ENCODE assay signal across 1 cellular context in the genomic region with DNA sequence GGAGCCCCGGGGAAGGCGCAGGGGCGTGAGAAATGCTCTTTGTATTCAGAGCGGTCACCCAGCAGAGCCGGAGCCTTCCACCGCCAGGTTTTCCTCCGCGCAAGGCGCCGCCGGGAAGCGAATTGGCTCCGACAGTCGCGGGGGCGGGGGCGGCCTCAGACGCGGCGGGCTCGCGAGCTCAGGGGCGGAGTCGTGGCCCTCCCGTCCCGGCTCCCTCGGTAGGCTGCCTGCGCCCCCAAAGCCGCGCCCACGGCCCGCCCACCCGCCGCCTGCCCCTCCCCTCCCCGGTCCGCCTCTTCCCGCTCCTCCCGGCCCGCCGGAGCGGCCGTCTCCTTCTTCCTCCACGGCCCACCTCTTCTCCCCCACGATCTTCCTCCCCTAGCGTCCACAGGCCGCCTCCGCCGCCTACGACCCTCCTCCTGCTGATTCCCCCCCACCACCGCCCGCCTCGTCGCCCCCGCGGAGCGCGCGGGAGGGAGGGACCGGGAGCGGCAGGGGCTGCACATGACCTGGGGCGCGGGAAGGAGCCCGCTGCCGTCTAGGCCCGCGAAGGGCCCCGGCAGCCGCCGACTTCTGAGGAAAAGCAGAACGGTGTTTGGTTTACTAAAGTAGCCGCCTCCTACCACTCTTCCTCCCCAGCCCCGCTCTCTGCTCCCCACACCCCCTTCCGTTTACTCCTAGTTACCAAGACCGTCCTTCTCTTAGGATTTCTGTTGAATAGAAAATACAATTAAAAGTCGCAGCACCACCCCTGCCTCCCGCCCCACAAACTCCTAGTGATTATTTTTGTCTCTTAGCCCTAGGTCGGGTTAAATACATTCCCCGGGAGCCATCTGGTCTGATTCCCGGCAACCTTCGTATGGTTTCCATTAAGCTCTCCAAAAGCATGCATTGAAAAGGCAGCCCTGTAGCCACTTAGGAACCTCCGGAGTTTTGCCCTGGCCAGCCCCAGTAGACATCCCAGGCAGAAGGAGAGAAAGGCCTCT.
TF ChIP-seq lines count a peak whose summit lies in the region.

No MANE protein-coding gene starts in this region.

TF ChIP-seq in GM12878, 131 proteins besides CTCF, POLR2A, EP300 and RAD21 (continued from another document and continues in another):
- TF ChIP-seq, protein P1, sequence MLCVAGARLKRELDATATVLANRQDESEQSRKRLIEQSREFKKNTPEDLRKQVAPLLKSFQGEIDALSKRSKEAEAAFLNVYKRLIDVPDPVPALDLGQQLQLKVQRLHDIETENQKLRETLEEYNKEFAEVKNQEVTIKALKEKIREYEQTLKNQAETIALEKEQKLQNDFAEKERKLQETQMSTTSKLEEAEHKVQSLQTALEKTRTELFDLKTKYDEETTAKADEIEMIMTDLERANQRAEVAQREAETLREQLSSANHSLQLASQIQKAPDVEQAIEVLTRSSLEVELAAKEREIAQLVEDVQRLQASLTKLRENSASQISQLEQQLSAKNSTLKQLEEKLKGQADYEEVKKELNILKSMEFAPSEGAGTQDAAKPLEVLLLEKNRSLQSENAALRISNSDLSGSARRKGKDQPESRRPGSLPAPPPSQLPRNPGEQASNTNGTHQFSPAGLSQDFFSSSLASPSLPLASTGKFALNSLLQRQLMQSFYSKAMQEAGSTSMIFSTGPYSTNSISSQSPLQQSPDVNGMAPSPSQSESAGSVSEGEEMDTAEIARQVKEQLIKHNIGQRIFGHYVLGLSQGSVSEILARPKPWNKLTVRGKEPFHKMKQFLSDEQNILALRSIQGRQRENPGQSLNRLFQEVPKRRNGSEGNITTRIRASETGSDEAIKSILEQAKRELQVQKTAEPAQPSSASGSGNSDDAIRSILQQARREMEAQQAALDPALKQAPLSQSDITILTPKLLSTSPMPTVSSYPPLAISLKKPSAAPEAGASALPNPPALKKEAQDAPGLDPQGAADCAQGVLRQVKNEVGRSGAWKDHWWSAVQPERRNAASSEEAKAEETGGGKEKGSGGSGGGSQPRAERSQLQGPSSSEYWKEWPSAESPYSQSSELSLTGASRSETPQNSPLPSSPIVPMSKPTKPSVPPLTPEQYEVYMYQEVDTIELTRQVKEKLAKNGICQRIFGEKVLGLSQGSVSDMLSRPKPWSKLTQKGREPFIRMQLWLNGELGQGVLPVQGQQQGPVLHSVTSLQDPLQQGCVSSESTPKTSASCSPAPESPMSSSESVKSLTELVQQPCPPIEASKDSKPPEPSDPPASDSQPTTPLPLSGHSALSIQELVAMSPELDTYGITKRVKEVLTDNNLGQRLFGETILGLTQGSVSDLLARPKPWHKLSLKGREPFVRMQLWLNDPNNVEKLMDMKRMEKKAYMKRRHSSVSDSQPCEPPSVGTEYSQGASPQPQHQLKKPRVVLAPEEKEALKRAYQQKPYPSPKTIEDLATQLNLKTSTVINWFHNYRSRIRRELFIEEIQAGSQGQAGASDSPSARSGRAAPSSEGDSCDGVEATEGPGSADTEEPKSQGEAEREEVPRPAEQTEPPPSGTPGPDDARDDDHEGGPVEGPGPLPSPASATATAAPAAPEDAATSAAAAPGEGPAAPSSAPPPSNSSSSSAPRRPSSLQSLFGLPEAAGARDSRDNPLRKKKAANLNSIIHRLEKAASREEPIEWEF (IDR thresholded peaks at IDR 0.05; ENCODE audit: insufficient replicate concordance, low read depth, low read length), result no peak
- TF ChIP-seq IRF4 (IDR thresholded peaks at IDR 0.05; ENCODE audit: low read depth, low read length) (no peak), STAT3 (IDR thresholded peaks at IDR 0.05; ENCODE audit: low read depth, low read length) (no peak), TAF1 (IDR thresholded peaks at IDR 0.05; ENCODE audit: borderline replicate concordance, low read depth, low read length) (peak; percentile 41; the same call in 1 of the 2 replicates), NFYA (IDR thresholded peaks at IDR 0.05; ENCODE audit: borderline replicate concordance, low read depth, low read length) (no peak), SMAD1 (IDR thresholded peaks at IDR 0.05; ENCODE audit: low read depth, partially characterized antibody) (no peak), NR2C2 (IDR thresholded peaks at IDR 0.05; ENCODE audit: borderline replicate concordance, control insufficient read depth, insufficient read length, low read depth) (no peak), NFXL1 (IDR thresholded peaks at IDR 0.05; ENCODE audit: borderline replicate concordance) (no peak), IKZF1 (conservative IDR thresholded peaks at IDR 0.05) (peak; percentile 85), YY1 (IDR thresholded peaks at IDR 0.05; ENCODE audit: low read depth, low read length) (0 out of 2 replicates have a peak, but pooled peaks have one; percentile 10), KAT2A (conservative IDR thresholded peaks at IDR 0.05; ENCODE audit: control insufficient read depth, low read depth, low read length) (no peak), EGR1 (IDR thresholded peaks at IDR 0.05; ENCODE audit: borderline replicate concordance in 1 of 2, low read depth in 2 of 2, low read length in 2 of 2) (peak in 1 of 2 experiments; percentile 95; a peak in 2 of 3 replicates), ZNF622 (IDR thresholded peaks at IDR 0.05) (no peak), BACH1 (IDR thresholded peaks at IDR 0.05; ENCODE audit: borderline replicate concordance) (0 out of 2 replicates have a peak, but pooled peaks have one; percentile 21), ZNF207 (IDR thresholded peaks at IDR 0.05; ENCODE audit: borderline replicate concordance) (no peak), RCOR1 (conservative IDR thresholded peaks at IDR 0.05; ENCODE audit: low read depth, low read length) (no peak), EED (IDR thresholded peaks at IDR 0.05; ENCODE audit: low read depth) (no peak), TBL1XR1 (IDR thresholded peaks at IDR 0.05; ENCODE audit: low read depth, low read length) (no peak), BMI1 (IDR thresholded peaks at IDR 0.05; ENCODE audit: borderline replicate concordance) (no peak), RBBP5 (conservative IDR thresholded peaks at IDR 0.05) (no peak), IKZF2 (IDR thresholded peaks at IDR 0.05) (peak; percentile 43 to 52; a peak in 2 of 4 replicates), JUNB (IDR thresholded peaks at IDR 0.05) (no peak)
- TF ChIP-seq, protein P2, sequence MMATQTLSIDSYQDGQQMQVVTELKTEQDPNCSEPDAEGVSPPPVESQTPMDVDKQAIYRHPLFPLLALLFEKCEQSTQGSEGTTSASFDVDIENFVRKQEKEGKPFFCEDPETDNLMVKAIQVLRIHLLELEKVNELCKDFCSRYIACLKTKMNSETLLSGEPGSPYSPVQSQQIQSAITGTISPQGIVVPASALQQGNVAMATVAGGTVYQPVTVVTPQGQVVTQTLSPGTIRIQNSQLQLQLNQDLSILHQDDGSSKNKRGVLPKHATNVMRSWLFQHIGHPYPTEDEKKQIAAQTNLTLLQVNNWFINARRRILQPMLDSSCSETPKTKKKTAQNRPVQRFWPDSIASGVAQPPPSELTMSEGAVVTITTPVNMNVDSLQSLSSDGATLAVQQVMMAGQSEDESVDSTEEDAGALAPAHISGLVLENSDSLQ (IDR thresholded peaks at IDR 0.05), result no peak
- TF ChIP-seq, protein P3, sequence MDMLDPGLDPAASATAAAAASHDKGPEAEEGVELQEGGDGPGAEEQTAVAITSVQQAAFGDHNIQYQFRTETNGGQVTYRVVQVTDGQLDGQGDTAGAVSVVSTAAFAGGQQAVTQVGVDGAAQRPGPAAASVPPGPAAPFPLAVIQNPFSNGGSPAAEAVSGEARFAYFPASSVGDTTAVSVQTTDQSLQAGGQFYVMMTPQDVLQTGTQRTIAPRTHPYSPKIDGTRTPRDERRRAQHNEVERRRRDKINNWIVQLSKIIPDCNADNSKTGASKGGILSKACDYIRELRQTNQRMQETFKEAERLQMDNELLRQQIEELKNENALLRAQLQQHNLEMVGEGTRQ (IDR thresholded peaks at IDR 0.05; ENCODE audit: borderline replicate concordance, low read depth, low read length), result no peak
- TF ChIP-seq, protein P4, sequence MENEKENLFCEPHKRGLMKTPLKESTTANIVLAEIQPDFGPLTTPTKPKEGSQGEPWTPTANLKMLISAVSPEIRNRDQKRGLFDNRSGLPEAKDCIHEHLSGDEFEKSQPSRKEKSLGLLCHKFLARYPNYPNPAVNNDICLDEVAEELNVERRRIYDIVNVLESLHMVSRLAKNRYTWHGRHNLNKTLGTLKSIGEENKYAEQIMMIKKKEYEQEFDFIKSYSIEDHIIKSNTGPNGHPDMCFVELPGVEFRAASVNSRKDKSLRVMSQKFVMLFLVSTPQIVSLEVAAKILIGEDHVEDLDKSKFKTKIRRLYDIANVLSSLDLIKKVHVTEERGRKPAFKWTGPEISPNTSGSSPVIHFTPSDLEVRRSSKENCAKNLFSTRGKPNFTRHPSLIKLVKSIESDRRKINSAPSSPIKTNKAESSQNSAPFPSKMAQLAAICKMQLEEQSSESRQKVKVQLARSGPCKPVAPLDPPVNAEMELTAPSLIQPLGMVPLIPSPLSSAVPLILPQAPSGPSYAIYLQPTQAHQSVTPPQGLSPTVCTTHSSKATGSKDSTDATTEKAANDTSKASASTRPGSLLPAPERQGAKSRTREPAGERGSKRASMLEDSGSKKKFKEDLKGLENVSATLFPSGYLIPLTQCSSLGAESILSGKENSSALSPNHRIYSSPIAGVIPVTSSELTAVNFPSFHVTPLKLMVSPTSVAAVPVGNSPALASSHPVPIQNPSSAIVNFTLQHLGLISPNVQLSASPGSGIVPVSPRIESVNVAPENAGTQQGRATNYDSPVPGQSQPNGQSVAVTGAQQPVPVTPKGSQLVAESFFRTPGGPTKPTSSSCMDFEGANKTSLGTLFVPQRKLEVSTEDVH (IDR thresholded peaks at IDR 0.05; ENCODE audit: low read depth, partially characterized antibody), result no peak
- TF ChIP-seq, protein P5, sequence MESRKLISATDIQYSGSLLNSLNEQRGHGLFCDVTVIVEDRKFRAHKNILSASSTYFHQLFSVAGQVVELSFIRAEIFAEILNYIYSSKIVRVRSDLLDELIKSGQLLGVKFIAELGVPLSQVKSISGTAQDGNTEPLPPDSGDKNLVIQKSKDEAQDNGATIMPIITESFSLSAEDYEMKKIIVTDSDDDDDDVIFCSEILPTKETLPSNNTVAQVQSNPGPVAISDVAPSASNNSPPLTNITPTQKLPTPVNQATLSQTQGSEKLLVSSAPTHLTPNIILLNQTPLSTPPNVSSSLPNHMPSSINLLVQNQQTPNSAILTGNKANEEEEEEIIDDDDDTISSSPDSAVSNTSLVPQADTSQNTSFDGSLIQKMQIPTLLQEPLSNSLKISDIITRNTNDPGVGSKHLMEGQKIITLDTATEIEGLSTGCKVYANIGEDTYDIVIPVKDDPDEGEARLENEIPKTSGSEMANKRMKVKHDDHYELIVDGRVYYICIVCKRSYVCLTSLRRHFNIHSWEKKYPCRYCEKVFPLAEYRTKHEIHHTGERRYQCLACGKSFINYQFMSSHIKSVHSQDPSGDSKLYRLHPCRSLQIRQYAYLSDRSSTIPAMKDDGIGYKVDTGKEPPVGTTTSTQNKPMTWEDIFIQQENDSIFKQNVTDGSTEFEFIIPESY (IDR thresholded peaks at IDR 0.05), result no peak
- TF ChIP-seq, protein P6, sequence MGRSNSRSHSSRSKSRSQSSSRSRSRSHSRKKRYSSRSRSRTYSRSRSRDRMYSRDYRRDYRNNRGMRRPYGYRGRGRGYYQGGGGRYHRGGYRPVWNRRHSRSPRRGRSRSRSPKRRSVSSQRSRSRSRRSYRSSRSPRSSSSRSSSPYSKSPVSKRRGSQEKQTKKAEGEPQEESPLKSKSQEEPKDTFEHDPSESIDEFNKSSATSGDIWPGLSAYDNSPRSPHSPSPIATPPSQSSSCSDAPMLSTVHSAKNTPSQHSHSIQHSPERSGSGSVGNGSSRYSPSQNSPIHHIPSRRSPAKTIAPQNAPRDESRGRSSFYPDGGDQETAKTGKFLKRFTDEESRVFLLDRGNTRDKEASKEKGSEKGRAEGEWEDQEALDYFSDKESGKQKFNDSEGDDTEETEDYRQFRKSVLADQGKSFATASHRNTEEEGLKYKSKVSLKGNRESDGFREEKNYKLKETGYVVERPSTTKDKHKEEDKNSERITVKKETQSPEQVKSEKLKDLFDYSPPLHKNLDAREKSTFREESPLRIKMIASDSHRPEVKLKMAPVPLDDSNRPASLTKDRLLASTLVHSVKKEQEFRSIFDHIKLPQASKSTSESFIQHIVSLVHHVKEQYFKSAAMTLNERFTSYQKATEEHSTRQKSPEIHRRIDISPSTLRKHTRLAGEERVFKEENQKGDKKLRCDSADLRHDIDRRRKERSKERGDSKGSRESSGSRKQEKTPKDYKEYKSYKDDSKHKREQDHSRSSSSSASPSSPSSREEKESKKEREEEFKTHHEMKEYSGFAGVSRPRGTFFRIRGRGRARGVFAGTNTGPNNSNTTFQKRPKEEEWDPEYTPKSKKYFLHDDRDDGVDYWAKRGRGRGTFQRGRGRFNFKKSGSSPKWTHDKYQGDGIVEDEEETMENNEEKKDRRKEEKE (IDR thresholded peaks at IDR 0.05), result no peak
- TF ChIP-seq, protein P7, sequence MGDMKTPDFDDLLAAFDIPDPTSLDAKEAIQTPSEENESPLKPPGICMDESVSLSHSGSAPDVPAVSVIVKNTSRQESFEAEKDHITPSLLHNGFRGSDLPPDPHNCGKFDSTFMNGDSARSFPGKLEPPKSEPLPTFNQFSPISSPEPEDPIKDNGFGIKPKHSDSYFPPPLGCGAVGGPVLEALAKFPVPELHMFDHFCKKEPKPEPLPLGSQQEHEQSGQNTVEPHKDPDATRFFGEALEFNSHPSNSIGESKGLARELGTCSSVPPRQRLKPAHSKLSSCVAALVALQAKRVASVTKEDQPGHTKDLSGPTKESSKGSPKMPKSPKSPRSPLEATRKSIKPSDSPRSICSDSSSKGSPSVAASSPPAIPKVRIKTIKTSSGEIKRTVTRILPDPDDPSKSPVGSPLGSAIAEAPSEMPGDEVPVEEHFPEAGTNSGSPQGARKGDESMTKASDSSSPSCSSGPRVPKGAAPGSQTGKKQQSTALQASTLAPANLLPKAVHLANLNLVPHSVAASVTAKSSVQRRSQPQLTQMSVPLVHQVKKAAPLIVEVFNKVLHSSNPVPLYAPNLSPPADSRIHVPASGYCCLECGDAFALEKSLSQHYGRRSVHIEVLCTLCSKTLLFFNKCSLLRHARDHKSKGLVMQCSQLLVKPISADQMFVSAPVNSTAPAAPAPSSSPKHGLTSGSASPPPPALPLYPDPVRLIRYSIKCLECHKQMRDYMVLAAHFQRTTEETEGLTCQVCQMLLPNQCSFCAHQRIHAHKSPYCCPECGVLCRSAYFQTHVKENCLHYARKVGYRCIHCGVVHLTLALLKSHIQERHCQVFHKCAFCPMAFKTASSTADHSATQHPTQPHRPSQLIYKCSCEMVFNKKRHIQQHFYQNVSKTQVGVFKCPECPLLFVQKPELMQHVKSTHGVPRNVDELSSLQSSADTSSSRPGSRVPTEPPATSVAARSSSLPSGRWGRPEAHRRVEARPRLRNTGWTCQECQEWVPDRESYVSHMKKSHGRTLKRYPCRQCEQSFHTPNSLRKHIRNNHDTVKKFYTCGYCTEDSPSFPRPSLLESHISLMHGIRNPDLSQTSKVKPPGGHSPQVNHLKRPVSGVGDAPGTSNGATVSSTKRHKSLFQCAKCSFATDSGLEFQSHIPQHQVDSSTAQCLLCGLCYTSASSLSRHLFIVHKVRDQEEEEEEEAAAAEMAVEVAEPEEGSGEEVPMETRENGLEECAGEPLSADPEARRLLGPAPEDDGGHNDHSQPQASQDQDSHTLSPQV (IDR thresholded peaks at IDR 0.05), result no peak
- TF ChIP-seq, protein P8, sequence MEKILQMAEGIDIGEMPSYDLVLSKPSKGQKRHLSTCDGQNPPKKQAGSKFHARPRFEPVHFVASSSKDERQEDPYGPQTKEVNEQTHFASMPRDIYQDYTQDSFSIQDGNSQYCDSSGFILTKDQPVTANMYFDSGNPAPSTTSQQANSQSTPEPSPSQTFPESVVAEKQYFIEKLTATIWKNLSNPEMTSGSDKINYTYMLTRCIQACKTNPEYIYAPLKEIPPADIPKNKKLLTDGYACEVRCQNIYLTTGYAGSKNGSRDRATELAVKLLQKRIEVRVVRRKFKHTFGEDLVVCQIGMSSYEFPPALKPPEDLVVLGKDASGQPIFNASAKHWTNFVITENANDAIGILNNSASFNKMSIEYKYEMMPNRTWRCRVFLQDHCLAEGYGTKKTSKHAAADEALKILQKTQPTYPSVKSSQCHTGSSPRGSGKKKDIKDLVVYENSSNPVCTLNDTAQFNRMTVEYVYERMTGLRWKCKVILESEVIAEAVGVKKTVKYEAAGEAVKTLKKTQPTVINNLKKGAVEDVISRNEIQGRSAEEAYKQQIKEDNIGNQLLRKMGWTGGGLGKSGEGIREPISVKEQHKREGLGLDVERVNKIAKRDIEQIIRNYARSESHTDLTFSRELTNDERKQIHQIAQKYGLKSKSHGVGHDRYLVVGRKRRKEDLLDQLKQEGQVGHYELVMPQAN (conservative IDR thresholded peaks at IDR 0.05), result no peak
